ENCODE assay signal across 15 cellular contexts in genomic region chr10:87757685-87758084, GRCh38.
A peak's percentile ranks its signal among the peaks of the same experiment; 100 is the strongest.
DNase-seq lines count a peak whose midpoint lies in the region; ATAC-seq and TF ChIP-seq lines count a peak whose summit lies in the region.
"Had no signal": no experiment of that assay in that cellular context is flagged by ENCODE, and none has a peak within 500 bp of the region (broad histone marks: within the 10 kb centered on the region; RNA-seq: fewer than 3 reads in every experiment).

No MANE protein-coding gene starts in this region.

- H3K4me3 ChIP-seq in left ventricle myocardium inferior = no peak overlapping the region
- H3K4me3 ChIP-seq: A549, GM12878, GM23248 had no signal

- peaks cover 60% of the 10 kb centered on the region for H3K36me3 Mint-ChIP-seq in stimulated activated effector memory CD8-positive, alpha-beta T cell treated with anti-CD3 and anti-CD28 coated beads, Interleukin-12 subunit alpha, Interleukin-12 subunit beta, amount 100 ng/mL, for 72 hours

- intact Hi-C loops in left ventricle myocardium inferior (cut with micrococcal nuclease) (no loop called here), Right ventricle myocardium inferior (cut with DNase I) (no loop called here)

- H3K9me3 Mint-ChIP-seq in stimulated activated effector memory CD8-positive, alpha-beta T cell treated with anti-CD3 and anti-CD28 coated beads, Interleukin-12 subunit alpha, Interleukin-12 subunit beta, amount 100 ng/mL, for 72 hours = no peaks in the 10 kb centered on the region
- H3K9me3 Mint-ChIP-seq: CD4-positive, alpha-beta memory T cell; H9; IgD-negative memory B cell had no signal

- H3K4me1 Mint-ChIP-seq in stimulated activated effector memory CD8-positive, alpha-beta T cell treated with anti-CD3 and anti-CD28 coated beads, Interleukin-12 subunit alpha, Interleukin-12 subunit beta, amount 100 ng/mL, for 72 hours = peaks cover 35% of the 10 kb centered on the region
- H3K4me1 Mint-ChIP-seq: IgD-negative memory B cell had no signal

- H3K9me3 ChIP-seq in left ventricle myocardium inferior (replicated peaks) = no peaks in the 10 kb centered on the region
- H3K9me3 ChIP-seq: A549, BE2C had no signal

- H3K27ac Mint-ChIP-seq in stimulated activated effector memory CD8-positive, alpha-beta T cell treated with anti-CD3 and anti-CD28 coated beads, Interleukin-12 subunit alpha, Interleukin-12 subunit beta, amount 100 ng/mL, for 72 hours = no peak overlapping the region

- H3K4me1 ChIP-seq in left ventricle myocardium inferior = peaks cover 28% of the 10 kb centered on the region
- H3K4me1 ChIP-seq: BE2C had no signal

- H3K4me3 Mint-ChIP-seq in stimulated activated effector memory CD8-positive, alpha-beta T cell treated with anti-CD3 and anti-CD28 coated beads, Interleukin-12 subunit alpha, Interleukin-12 subunit beta, amount 100 ng/mL, for 72 hours = no peak overlapping the region
- H3K4me3 Mint-ChIP-seq: CD4-positive, alpha-beta memory T cell; H9; IgD-negative memory B cell had no signal

- DNase-seq in left ventricle myocardium inferior = no peak
- no peak for DNase-seq in Right ventricle myocardium inferior (ENCODE audit: missing footprints)
- DNase-seq in H4 (ENCODE audit: low spot score) = peak; percentile 1
- DNase-seq in erythroblast (lab: John Stamatoyannopoulos, UW) = peak; percentile 28 to 48
- DNase-seq in stimulated activated effector memory CD8-positive, alpha-beta T cell treated with anti-CD3 and anti-CD28 coated beads, Interleukin-12 subunit alpha, Interleukin-12 subunit beta, amount 100 ng/mL, for 72 hours (ENCODE audit: low spot score in 2 of 2) = no peak
- DNase-seq: BE2C; CD4-positive, alpha-beta memory T cell; DMS79; GM23248; H9 had no signal

- H3K27me3 ChIP-seq in left ventricle myocardium inferior (ENCODE audit: low read depth) = no peaks in the 10 kb centered on the region
- H3K27me3 ChIP-seq: BE2C had no signal

- TF ChIP-seq POLR2A in erythroblast (IDR thresholded peaks at IDR 0.05; ENCODE audit: low read length) = no peak

- ATAC-seq in Right ventricle myocardium inferior = no peak
- no peak for ATAC-seq in GM19467 (IDR thresholded peaks at IDR 0.05; ENCODE audit: unreplicated experiment)
- ATAC-seq in stimulated activated effector memory CD8-positive, alpha-beta T cell treated with anti-CD3 and anti-CD28 coated beads, Interleukin-12 subunit alpha, Interleukin-12 subunit beta, amount 100 ng/mL, for 72 hours = no peak
- ATAC-seq: A549, GM12878 had no signal

- H3K27ac ChIP-seq in left ventricle myocardium inferior (replicated peaks) = peak overlapping the region; percentile 7
- H3K27ac ChIP-seq: A549, C4-2B, GM23248 had no signal

- TF ChIP-seq CTCF in left ventricle myocardium inferior (IDR thresholded peaks at IDR 0.05; ENCODE audit: borderline replicate concordance) = no peak

- peaks cover 53% of the 10 kb centered on the region for H3K36me3 ChIP-seq in left ventricle myocardium inferior

Comparison
In these comparisons a context has a peak if more than half of its experiments do, and no peak if none do; other contexts are left out.
1. DNase-seq: peak in H4 (single experiment) and erythroblast (2 of 2); none in left ventricle myocardium inferior (single experiment), Right ventricle myocardium inferior (single experiment) and stimulated activated effector memory CD8-positive, alpha-beta T cell treated with anti-CD3 and anti-CD28 coated beads, Interleukin-12 subunit alpha, Interleukin-12 subunit beta, amount 100 ng/mL, for 72 hours (0 of 2).